8 cellular contexts compared by ENCODE assay signal in genomic region chr4:166886708-166887107, GRCh38.
"Had no signal": no experiment of that assay in that cellular context is flagged by ENCODE, and none has a peak within 500 bp of the region (broad histone marks: within the 10 kb centered on the region; RNA-seq: fewer than 3 reads in every experiment).

No MANE protein-coding gene starts in this region.

- H2AFZ ChIP-seq: GM23248, GM23338 had no signal

- H3K4me3 ChIP-seq: GM23248, GM23338 had no signal

- H3K4me2 ChIP-seq: GM23338 had no signal

- DNase-seq: GM23248, GOT3, H7, H9, HCEC 1CT, HFFc6 had no signal

- H3K9ac ChIP-seq: GM23248 had no signal

- ATAC-seq: GM23338, HCT116 had no signal

- H3K27ac ChIP-seq: GM23248 had no signal
